8 cellular contexts compared by ENCODE assay signal in genomic region chr19:2274185-2274711, GRCh38. TPM values are rescaled to one million over a fixed set of nuclear protein-coding genes. Genes with fewer than 3 reads are reported as not detected.
A peak's percentile ranks its signal among the peaks of the same experiment; 100 is the strongest.
DNase-seq lines count a peak whose midpoint lies in the region; ATAC-seq and TF ChIP-seq lines count a peak whose summit lies in the region.

No MANE protein-coding gene starts in this region.

- H3K9me2 ChIP-seq in OCI-LY1 (ENCODE audit: low read depth, low read length): no peaks in the 10 kb centered on the region

- H4K20me1 ChIP-seq in OCI-LY1 (ENCODE audit: insufficient read depth, low read length): 0 out of 2 replicates have a peak, but pooled peaks cover 2% of the 10 kb centered on the region

- CTCF ChIA-PET in CD8-positive, alpha-beta memory T cell (lab: Charles Lee): interaction anchor here (0.8 to 6.8 kb wide), 18 partner anchors 10 to 135 kb away, joined by 3 to 70 read pairs (median 5); partner anchors contain the start of genes PEAK3, PLEKHJ1 and SF3A2

- peak overlapping the region; percentile 70 to 96 (median 84) for H3K27ac Mint-ChIP-seq in CD8-positive, alpha-beta memory T cell
- H3K27ac Mint-ChIP-seq in endodermal cell: peak overlapping the region; percentile 88

- intact Hi-C loops in psoas muscle (cut with DNase I): loop anchor here (2.0 to 10.0 kb wide), 3 partner anchors 117 to 119 kb away; partner anchors contain the start of gene AP3D1 (in 1 of the 2)

- peaks cover 36% of the 10 kb centered on the region for H3K4me1 ChIP-seq in CD8-positive, alpha-beta memory T cell (ENCODE audit: insufficient read depth, low read length)
- peaks cover 31% of the 10 kb centered on the region for H3K4me1 ChIP-seq in OCI-LY1 (ENCODE audit: insufficient read depth, low read length, severe bottlenecking)
- peaks cover 7% of the 10 kb centered on the region for H3K4me1 ChIP-seq in endodermal cell (ENCODE audit: control insufficient read depth, insufficient read depth, low read length)
- H3K4me1 ChIP-seq in psoas muscle: peaks cover 47% of the 10 kb centered on the region

- no peaks in the 10 kb centered on the region for H3K9me3 ChIP-seq in CD8-positive, alpha-beta memory T cell (ENCODE audit: low read length)
- H3K9me3 ChIP-seq in OCI-LY1 (ENCODE audit: low read length) (no peaks in the 10 kb centered on the region), endodermal cell (ENCODE audit: control insufficient read depth, low read length) (no peaks in the 10 kb centered on the region), psoas muscle (no peaks in the 10 kb centered on the region)

- no peak for ATAC-seq in psoas muscle

- peaks cover 0 to 3% (median 0%) of the 10 kb centered on the region in 5 donors for H3K9me3 Mint-ChIP-seq in CD8-positive, alpha-beta memory T cell
- H3K9me3 Mint-ChIP-seq in endodermal cell: no peaks in the 10 kb centered on the region

- TF ChIP-seq CTCF in OCI-LY1 (IDR thresholded peaks at IDR 0.05; ENCODE audit: low read length) (no peak), endodermal cell (conservative IDR thresholded peaks at IDR 0.05) (no peak), psoas muscle (IDR thresholded peaks at IDR 0.05) (no peak)

- H3K9ac ChIP-seq in OCI-LY1 (ENCODE audit: low read length): peak overlapping the region; percentile 14; the same call in 1 of the 2 replicates
- no peak overlapping the region for H3K9ac ChIP-seq in endodermal cell (ENCODE audit: extremely low read depth, low read length, poor library complexity, severe bottlenecking)

- peaks cover 29% of the 10 kb centered on the region for H3K79me2 ChIP-seq in OCI-LY1 (ENCODE audit: insufficient read depth, low read length)

- peaks cover 27 to 41% (median 31%) of the 10 kb centered on the region in 3 donors for H3K4me1 Mint-ChIP-seq in CD8-positive, alpha-beta memory T cell
- H3K4me1 Mint-ChIP-seq in endodermal cell: peaks cover 15% of the 10 kb centered on the region

- DNase-seq in CD8-positive, alpha-beta memory T cell: no peak
- DNase-seq in endodermal cell (no peak), psoas muscle (no peak), HK-2 (ENCODE audit: unreplicated experiment) (no peak), KBM-7 (no peak), DMS114 treated with DMSO at 0.1 percent for 48 hours (lab: John Stamatoyannopoulos, UW; ENCODE audit: unreplicated experiment) (no peak), NCI-H69 (lab: John Stamatoyannopoulos, UW) (no peak)

- peaks cover 13% of the 10 kb centered on the region for H3K36me3 ChIP-seq in CD8-positive, alpha-beta memory T cell (ENCODE audit: insufficient read depth, low read length)
- H3K36me3 ChIP-seq in OCI-LY1 (ENCODE audit: insufficient read depth, low read length): peaks cover 61% of the 10 kb centered on the region
- peaks cover 22% of the 10 kb centered on the region for H3K36me3 ChIP-seq in endodermal cell (ENCODE audit: control insufficient read depth, insufficient read depth, low read length)
- peaks cover 0 to 28% of the 10 kb centered on the region in 2 donors for H3K36me3 ChIP-seq in psoas muscle (ENCODE audit: insufficient read depth in 1 of 2, low read depth in 1 of 2)

- POLR2A ChIA-PET in CD8-positive, alpha-beta memory T cell (lab: Charles Lee): interaction anchor here (0.6 to 7.8 kb wide), 9 partner anchors 9 to 203 kb away, joined by 3 to 67 read pairs (median 3); partner anchors contain the start of genes LSM7, PEAK3, SF3A2 and SPPL2B

- H3K36me3 Mint-ChIP-seq in CD8-positive, alpha-beta memory T cell: peaks cover 0 to 52% (median 9%) of the 10 kb centered on the region in 3 donors
- H3K36me3 Mint-ChIP-seq in endodermal cell (ENCODE audit: low read depth): peaks cover 20% of the 10 kb centered on the region

- H3F3A ChIP-seq in OCI-LY1 (ENCODE audit: insufficient read depth, low read length): peaks cover 7% of the 10 kb centered on the region; the same call in 1 of the 2 replicates

- in situ Hi-C loops in KBM-7 (cut with MboI; ENCODE audit: low pct_unique_long_range_greater_than_20kb, low sequenced_read_pairs): no loop called here

- H2AFZ ChIP-seq in OCI-LY1 (ENCODE audit: low read length): no peak overlapping the region

- no peak overlapping the region for H3K4me3 ChIP-seq in CD8-positive, alpha-beta memory T cell (ENCODE audit: low read length)
- H3K4me3 ChIP-seq in OCI-LY1 (ENCODE audit: low read depth, low read length, poor library complexity, severe bottlenecking) (peak overlapping the region; percentile 46), endodermal cell (ENCODE audit: low read length) (peak overlapping the region; percentile 38), psoas muscle (peak overlapping the region; percentile 97)

- H3K4me2 ChIP-seq in OCI-LY1 (ENCODE audit: low read length): peak overlapping the region; percentile 64

- peak overlapping the region; percentile 11 to 99 (median 63) for H3K4me3 Mint-ChIP-seq in CD8-positive, alpha-beta memory T cell
- H3K4me3 Mint-ChIP-seq in endodermal cell: peak overlapping the region; percentile 90

- peaks cover 0 to 6% of the 10 kb centered on the region in 2 donors for H3K27me3 Mint-ChIP-seq in CD8-positive, alpha-beta memory T cell
- H3K27me3 Mint-ChIP-seq in endodermal cell (ENCODE audit: insufficient read depth): no peaks in the 10 kb centered on the region

- no peaks in the 10 kb centered on the region for H3K27me3 ChIP-seq in CD8-positive, alpha-beta memory T cell (ENCODE audit: insufficient read depth, low read length, poor library complexity, severe bottlenecking)
- H3K27me3 ChIP-seq in OCI-LY1 (ENCODE audit: insufficient read depth, low read length) (no peaks in the 10 kb centered on the region), endodermal cell (ENCODE audit: control insufficient read depth, insufficient read depth, low read length, poor library complexity, severe bottlenecking) (no peaks in the 10 kb centered on the region), psoas muscle (ENCODE audit: insufficient read depth in 3 of 3, low read length in 2 of 3) (no peaks in the 10 kb centered on the region)

- WGBS in endodermal cell (ENCODE audit: insufficient coverage in 1 of 2, insufficient read length in 1 of 2), 2 experiments: 95 to 97% methylated on average over 8 to 9 of the region's 9 CpGs
- WGBS in psoas muscle, 3 donors: 85 to 92% (median 91%) methylated on average over 9 of the region's 9 CpGs

- H3K27ac ChIP-seq in CD8-positive, alpha-beta memory T cell (ENCODE audit: low read depth, low read length): no peak overlapping the region
- no peak overlapping the region for H3K27ac ChIP-seq in OCI-LY1 (ENCODE audit: low read depth, low read length, poor library complexity, severe bottlenecking)
- no peak overlapping the region for H3K27ac ChIP-seq in endodermal cell (ENCODE audit: low read depth, low read length)
- H3K27ac ChIP-seq in psoas muscle: peak overlapping the region; percentile 99

RNA-seq across cellular contexts. Expression of gene PEAK3, which starts 7.7 kb away (rescaled TPM):
- total RNA-seq in CD8-positive, alpha-beta memory T cell: not detected
- polyA plus RNA-seq in CD8-positive, alpha-beta memory T cell: 0.79 TPM
- total RNA-seq in endodermal cell: not detected
- not detected for polyA plus RNA-seq in endodermal cell (2013, experiment 1 of 2)
- 0.08 TPM for polyA plus RNA-seq in endodermal cell (2013, experiment 2 of 2)
- total RNA-seq in psoas muscle: under 1 TPM; 0.12 to 0.20 (median 0.14) TPM
- polyA plus RNA-seq in psoas muscle: under 1 TPM in 2 of 3 donors, not detected in 1; 0.01 to 0.08 TPM

RNA-seq across cellular contexts. Expression of gene JSRP1, which starts 18.0 kb away (rescaled TPM):
- total RNA-seq in CD8-positive, alpha-beta memory T cell: 1 to 10 TPM in 1 of 2 experiments, under 1 TPM in 1; 0.73 to 1.0 TPM
- polyA plus RNA-seq in CD8-positive, alpha-beta memory T cell: 0.91 TPM
- under 1 TPM; 0.66 to 0.89 TPM for total RNA-seq in endodermal cell
- not detected for polyA plus RNA-seq in endodermal cell (2013, experiment 1 of 2)
- polyA plus RNA-seq in endodermal cell (2013, experiment 2 of 2): not detected
- 100 to 1,000 TPM; 107 to 191 (median 162) TPM for total RNA-seq in psoas muscle
- polyA plus RNA-seq in psoas muscle: 100 to 1,000 TPM; 110 to 271 (median 130) TPM

RNA-seq across cellular contexts. Expression of gene AMH, which starts 25.1 kb away (rescaled TPM):
- 1 to 10 TPM; 5.9 to 7.4 TPM for total RNA-seq in CD8-positive, alpha-beta memory T cell
- polyA plus RNA-seq in CD8-positive, alpha-beta memory T cell: not detected
- 10 to 100 TPM; 20.5 to 35.1 TPM for total RNA-seq in endodermal cell
- 4.8 TPM for polyA plus RNA-seq in endodermal cell (2013, experiment 1 of 2)
- polyA plus RNA-seq in endodermal cell (2013, experiment 2 of 2): 5.6 TPM
- 1 to 10 TPM; 1.9 to 3.6 (median 2.7) TPM for total RNA-seq in psoas muscle
- polyA plus RNA-seq in psoas muscle: 1 to 10 TPM in 1 of 3 donors, under 1 TPM in 2; 0.38 to 2.4 (median 0.53) TPM

RNA-seq across cellular contexts. Expression of gene LINGO3, which starts 33.7 kb away (rescaled TPM):
- under 1 TPM; 0.09 to 0.15 TPM for total RNA-seq in CD8-positive, alpha-beta memory T cell
- polyA plus RNA-seq in CD8-positive, alpha-beta memory T cell: 9.2 TPM
- 1 to 10 TPM in 1 of 2 donors, under 1 TPM in 1; 0.20 to 1.0 TPM for total RNA-seq in endodermal cell
- 2.3 TPM for polyA plus RNA-seq in endodermal cell (2013, experiment 1 of 2)
- polyA plus RNA-seq in endodermal cell (2013, experiment 2 of 2): 1.9 TPM
- total RNA-seq in psoas muscle: not detected
- under 1 TPM in 1 of 3 donors, not detected in 2; 0.04 TPM for polyA plus RNA-seq in psoas muscle

RNA-seq across cellular contexts. Expression of gene SF3A2, which starts 37.6 kb away (rescaled TPM):
- 100 to 1,000 TPM; 131 to 138 TPM for total RNA-seq in CD8-positive, alpha-beta memory T cell
- polyA plus RNA-seq in CD8-positive, alpha-beta memory T cell: 36.2 TPM
- total RNA-seq in endodermal cell: 100 to 1,000 TPM; 126 to 132 TPM
- polyA plus RNA-seq in endodermal cell (2013, experiment 1 of 2): 147 TPM
- polyA plus RNA-seq in endodermal cell (2013, experiment 2 of 2): 122 TPM
- total RNA-seq in psoas muscle: 10 to 100 TPM; 31.1 to 46.8 (median 40.2) TPM
- polyA plus RNA-seq in psoas muscle: 10 to 100 TPM; 25.9 to 33.6 (median 28.9) TPM

Comparison
In these comparisons a context has a peak if more than half of its experiments do, and no peak if none do; other contexts are left out.
1. RNA of gene JSRP1, which starts 18.0 kb away (total RNA-seq): 107 to 191 TPM in psoas muscle; 0.73 to 1.0 TPM in CD8-positive, alpha-beta memory T cell and 0.66 to 0.89 TPM in endodermal cell; every median in the first group is over 10 times any median in the second.